In genomic region chr12:112907415-112908157, GRCh38 we compare ENCODE assay signal across 10 cellular contexts. TPM values are rescaled to one million over a fixed set of nuclear protein-coding genes. Genes with fewer than 3 reads are reported as not detected.
DNase-seq lines count a peak whose midpoint lies in the region; ATAC-seq and TF ChIP-seq lines count a peak whose summit lies in the region.
"Had no signal": no experiment of that assay in that cellular context is flagged by ENCODE, and none has a peak within 500 bp of the region (broad histone marks: within the 10 kb centered on the region; RNA-seq: fewer than 3 reads in every experiment).

No MANE protein-coding gene starts in this region.

- peak overlapping the region; percentile 66; the same call in 1 of the 2 replicates for H3K9ac ChIP-seq in KMS-11

- H3K4me2 ChIP-seq in KMS-11 = peak overlapping the region; percentile 77

- ATAC-seq in GM21447 (IDR thresholded peaks at IDR 0.05; ENCODE audit: unreplicated experiment) (peak; percentile 63), psoas muscle (no peak)

- DNase-seq in GM06990 (ENCODE audit: extremely low read depth, insufficient read length) = peak; percentile 50
- DNase-seq in effector memory CD4-positive, alpha-beta T cell = no peak
- no peak for DNase-seq in psoas muscle
- no peak for DNase-seq in effector CD8-positive, alpha-beta T cell (lab: John Stamatoyannopoulos, UW)
- no peak for DNase-seq in NCI-H2081 treated with DMSO at 0.1 percent for 48 hours (lab: John Stamatoyannopoulos, UW)
- DNase-seq in stimulated activated CD4-positive, alpha-beta T cell treated with anti-CD3 and anti-CD28 coated beads, Interleukin-2, amount 100 ng/mL, for 48 hours = no peak

- WGBS in psoas muscle, 3 donors = 68 to 72% (median 72%) methylated on average over 7 of the region's 7 CpGs

- intact Hi-C loops in psoas muscle (cut with DNase I) = loop anchor here in 1 of 2 donors (10.0 kb wide), 1 partner anchor 127 kb away; no protein-coding TSS in a partner anchor

- peak overlapping the region; percentile 81 for H2AFZ ChIP-seq in KMS-11 (ENCODE audit: low read depth)

- no peak for TF ChIP-seq CTCF in GM06990 (IDR thresholded peaks at IDR 0.05; ENCODE audit: insufficient read depth, low read length, poor library complexity, severe bottlenecking)
- TF ChIP-seq CTCF in KMS-11 (conservative IDR thresholded peaks at IDR 0.05; ENCODE audit: low read depth, low read length) = no peak
- TF ChIP-seq CTCF in psoas muscle (IDR thresholded peaks at IDR 0.05) = no peak

- H3K36me3 ChIP-seq in GM06990 (ENCODE audit: control insufficient read depth, insufficient read depth, low read length) = peaks cover 16% of the 10 kb centered on the region
- H3K36me3 ChIP-seq in KMS-11 (ENCODE audit: insufficient read depth) = no peaks in the 10 kb centered on the region
- peaks cover 2% of the 10 kb centered on the region for H3K36me3 ChIP-seq in effector memory CD4-positive, alpha-beta T cell (ENCODE audit: control insufficient read depth, insufficient read depth, low read length)
- H3K36me3 ChIP-seq in psoas muscle (ENCODE audit: insufficient read depth in 1 of 2, low read depth in 1 of 2) = no peaks in the 10 kb centered on the region
- H3K36me3 ChIP-seq: cardiac muscle cell had no signal

- no peaks in the 10 kb centered on the region for H3K79me2 ChIP-seq in KMS-11 (ENCODE audit: insufficient read depth, low read depth)

- H3K4me3 ChIP-seq in GM06990 (replicated peaks; ENCODE audit: low read depth, low read length) (peak overlapping the region; percentile 76), KMS-11 (IDR thresholded peaks at IDR 0.05; ENCODE audit: insufficient read depth, low read depth, low read length) (no peak overlapping the region), psoas muscle (peak overlapping the region; percentile 61)
- peak overlapping the region; percentile 57 for H3K4me3 ChIP-seq in effector memory CD4-positive, alpha-beta T cell (ENCODE audit: insufficient read depth, low read depth, low read length, poor library complexity, severe bottlenecking)
- H3K4me3 ChIP-seq: cardiac muscle cell had no signal

- H4K20me1 ChIP-seq in KMS-11 (ENCODE audit: insufficient read depth) = no peaks in the 10 kb centered on the region

- peaks cover 20% of the 10 kb centered on the region for H3K4me1 ChIP-seq in KMS-11 (ENCODE audit: low read depth, poor library complexity, severe bottlenecking)
- H3K4me1 ChIP-seq in effector memory CD4-positive, alpha-beta T cell (ENCODE audit: control insufficient read depth, insufficient read depth, low read length, poor library complexity, severe bottlenecking) = peaks cover 25% of the 10 kb centered on the region
- no peaks in the 10 kb centered on the region for H3K4me1 ChIP-seq in psoas muscle

- H3K27ac ChIP-seq in KMS-11 (peak overlapping the region; percentile 72), psoas muscle (no peak overlapping the region)
- peak overlapping the region; percentile 52 for H3K27ac ChIP-seq in effector memory CD4-positive, alpha-beta T cell (ENCODE audit: insufficient read depth, low read length, poor library complexity, severe bottlenecking)
- H3K27ac ChIP-seq: cardiac muscle cell, HL-60 had no signal

- H3K27me3 ChIP-seq in GM06990 (replicated peaks; ENCODE audit: control insufficient read depth, insufficient read depth, low read length) (no peaks in the 10 kb centered on the region), KMS-11 (ENCODE audit: insufficient read depth, low read depth) (no peaks in the 10 kb centered on the region), psoas muscle (ENCODE audit: insufficient read depth in 3 of 3, low read length in 2 of 3) (no peaks in the 10 kb centered on the region)
- no peaks in the 10 kb centered on the region for H3K27me3 ChIP-seq in effector memory CD4-positive, alpha-beta T cell (replicated peaks; ENCODE audit: control insufficient read depth, insufficient read depth, low read length, poor library complexity, severe bottlenecking)
- H3K27me3 ChIP-seq: cardiac muscle cell had no signal

- peaks cover 2% of the 10 kb centered on the region for H3K9me3 ChIP-seq in effector memory CD4-positive, alpha-beta T cell (ENCODE audit: control insufficient read depth, low read length)
- peaks cover 5% of the 10 kb centered on the region for H3K9me3 ChIP-seq in psoas muscle

RNA-seq across cellular contexts. Expression of gene OAS1, which starts 0.8 kb away (rescaled TPM):
- 1 to 10 TPM; 1.8 to 3.7 (median 2.6) TPM for total RNA-seq in psoas muscle
- 1 to 10 TPM in 2 of 3 donors, under 1 TPM in 1; 0.45 to 2.5 (median 1.8) TPM for polyA plus RNA-seq in psoas muscle
- total RNA-seq: cardiac muscle cell had no signal
- polyA plus RNA-seq: cardiac muscle cell had no signal

RNA-seq across cellular contexts. Expression of gene OAS3, which starts 30.7 kb away (rescaled TPM):
- 1 to 10 TPM; 1.5 to 6.7 (median 3.1) TPM for total RNA-seq in psoas muscle
- 1 to 10 TPM; 1.1 to 1.7 (median 1.4) TPM for polyA plus RNA-seq in psoas muscle
- polyA plus RNA-seq: cardiac muscle cell had no signal
